ENCODE assay signal across 36 cellular contexts in the genomic region with DNA sequence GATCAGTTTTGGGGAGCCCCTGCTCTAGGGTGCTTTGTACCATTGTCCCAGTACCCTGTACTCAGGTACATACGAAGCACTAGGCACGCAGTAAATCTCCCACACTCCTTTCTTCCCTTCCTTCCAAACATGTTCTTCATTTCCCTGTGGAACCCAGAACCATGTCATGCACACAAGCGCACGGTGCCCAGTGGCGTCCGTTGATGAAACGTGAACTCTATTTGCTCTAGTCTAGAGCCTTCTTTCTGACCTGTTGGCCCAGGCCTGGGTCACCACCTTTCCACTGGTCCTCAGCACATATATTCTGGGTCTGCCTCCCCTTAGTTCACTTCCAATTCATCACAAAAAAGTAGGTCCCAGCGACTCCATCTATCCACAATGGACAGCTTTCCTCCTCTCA. TPM values are rescaled to one million over a fixed set of nuclear protein-coding genes. Genes with fewer than 3 reads are reported as not detected.
"Had no signal": no experiment of that assay in that cellular context is flagged by ENCODE, and none has a peak within 500 bp of the region (broad histone marks: within the 10 kb centered on the region; RNA-seq: fewer than 3 reads in every experiment).

No MANE protein-coding gene starts in this region.

- H3K27me3 ChIP-seq: adrenal gland, body of pancreas, brain microvascular endothelial cell, breast epithelium had no signal

- H3K27ac ChIP-seq: adrenal gland, body of pancreas, brain microvascular endothelial cell, breast epithelium, VCaP had no signal

- H3K4me1 Mint-ChIP-seq: activated B cell treated with CpG ODN at 0.5 μM for 24 hours; activated CD4-positive, alpha-beta T cell treated with anti-CD3 and anti-CD28 coated beads for 36 hours; activated CD4-positive, alpha-beta T cell treated with anti-CD3 and anti-CD28 coated beads, Interleukin-2, amount 10 ng/mL, durations not matched to agents 7 days and 5 days; activated naive CD8-positive, alpha-beta T cell treated with anti-CD3 and anti-CD28 coated beads for 36 hours; activated T-helper 17 cell treated with anti-CD3 and anti-CD28 coated beads, Interleukin-2, amount 50 U/mL, for 72 hours; T-cell had no signal

- H3K36me3 ChIP-seq: adrenal gland, brain microvascular endothelial cell, breast epithelium had no signal

- H3K36me3 Mint-ChIP-seq: activated CD4-positive, alpha-beta memory T cell treated with anti-CD3 and anti-CD28 coated beads for 36 hours; activated naive CD4-positive, alpha-beta T cell treated with anti-CD3 and anti-CD28 coated beads, Interleukin-2, amount 50 U/mL, for 72 hours; activated naive CD8-positive, alpha-beta T cell treated with anti-CD3 and anti-CD28 coated beads for 36 hours; T-cell had no signal

- H3K27me3 Mint-ChIP-seq: activated naive CD8-positive, alpha-beta T cell treated with anti-CD3 and anti-CD28 coated beads for 36 hours; activated T-helper 17 cell treated with anti-CD3 and anti-CD28 coated beads, Interleukin-2, amount 50 U/mL, for 72 hours had no signal

- H3K4me3 Mint-ChIP-seq: activated B cell treated with CpG ODN at 0.5 μM for 24 hours; activated CD4-positive, alpha-beta memory T cell treated with anti-CD3 and anti-CD28 coated beads for 36 hours; activated CD4-positive, alpha-beta T cell treated with anti-CD3 and anti-CD28 coated beads for 36 hours; activated CD4-positive, alpha-beta T cell treated with anti-CD3 and anti-CD28 coated beads, Interleukin-2, amount 10 ng/mL, durations not matched to agents 7 days and 5 days; activated CD8-positive, alpha-beta T cell treated with anti-CD3 and anti-CD28 coated beads for 36 hours; activated naive CD4-positive, alpha-beta T cell treated with anti-CD3 and anti-CD28 coated beads for 36 hours; activated naive CD8-positive, alpha-beta T cell treated with anti-CD3 and anti-CD28 coated beads for 36 hours; activated T-cell treated with anti-CD3 and anti-CD28 coated beads, Interleukin-2, amount 50 U/mL, for 4 hours; activated T-cell treated with anti-CD3 and anti-CD28 coated beads, Interleukin-2, amount 50 U/mL, for 72 hours; activated T-helper 1 cell treated with anti-CD3 and anti-CD28 coated beads, Interleukin-12 subunit alpha, Interleukin-12 subunit beta, Interleukin-2, Interleukin-4 antibody, amounts not matched to agents 30 ng/mL and 10 ng/mL and 1 ng/mL, durations not matched to agents 14 hours and 24 hours and 36 hours; activated T-helper 17 cell treated with anti-CD3 and anti-CD28 coated beads, Interleukin-2, amount 50 U/mL, for 72 hours; T-cell; T-helper 1 cell treated with Interleukin-12 subunit alpha and Interleukin-12 subunit beta and Interleukin-4 antibody, amounts not matched to agents 30 μg/mL and 1 μg/mL, for 36 hours; T-helper 2 cell treated with Interferon-gamma antibody and Interleukin-4, amounts not matched to agents 5 μg/mL and 100 μg/mL, for 36 hours had no signal

- H3K4me3 ChIP-seq: adrenal gland, body of pancreas, breast epithelium had no signal

- DNase-seq: activated B cell treated with CpG ODN at 0.5 μM for 24 hours; activated CD4-positive, alpha-beta memory T cell treated with anti-CD3 and anti-CD28 coated beads for 36 hours; activated CD4-positive, alpha-beta T cell treated with anti-CD3 and anti-CD28 coated beads for 1 hour; activated CD4-positive, alpha-beta T cell treated with anti-CD3 and anti-CD28 coated beads for 36 hours; activated CD4-positive, alpha-beta T cell treated with anti-CD3 and anti-CD28 coated beads for 48 hours; activated CD4-positive, alpha-beta T cell treated with anti-CD3 and anti-CD28 coated beads, Interleukin-2, amount 10 ng/mL, durations not matched to agents 7 days and 5 days; activated CD8-positive, alpha-beta memory T cell treated with anti-CD3 and anti-CD28 coated beads, Interleukin-2, amount 50 U/mL, for 4 hours; activated CD8-positive, alpha-beta T cell treated with anti-CD3 and anti-CD28 coated beads for 36 hours; activated effector memory CD4-positive, alpha-beta T cell treated with anti-CD3 and anti-CD28 coated beads, Interleukin-2, amount 50 U/mL, for 16 hours; activated gamma-delta T cell treated with Interleukin-2 at 50 U/mL for 16 hours; activated naive CD4-positive, alpha-beta T cell; activated naive CD4-positive, alpha-beta T cell treated with anti-CD3 and anti-CD28 coated beads for 36 hours; activated naive CD4-positive, alpha-beta T cell treated with anti-CD3 and anti-CD28 coated beads, Interleukin-2, amount 50 U/mL, for 16 hours; activated naive CD8-positive, alpha-beta T cell treated with anti-CD3 and anti-CD28 coated beads for 36 hours; activated T-cell treated with anti-CD3 and anti-CD28 coated beads for 4 hours; activated T-cell treated with anti-CD3 and anti-CD28 coated beads, Interleukin-2, amount 50 U/mL, for 1 hour; activated T-cell treated with anti-CD3 and anti-CD28 coated beads, Interleukin-2, amount 50 U/mL, for 4 hours; activated T-cell treated with anti-CD3 and anti-CD28 coated beads, Interleukin-2, amount 50 U/mL, for 72 hours; adrenal gland; amniotic stem cell; body of pancreas; brain microvascular endothelial cell; T-cell; T-helper 2 cell; T-helper 9 cell had no signal

- H3K27ac Mint-ChIP-seq: activated B cell treated with CpG ODN at 0.5 μM for 24 hours; activated CD4-positive, alpha-beta memory T cell treated with anti-CD3 and anti-CD28 coated beads for 36 hours; activated CD4-positive, alpha-beta T cell treated with anti-CD3 and anti-CD28 coated beads for 36 hours; activated CD4-positive, alpha-beta T cell treated with anti-CD3 and anti-CD28 coated beads, Interleukin-2, amount 10 ng/mL, durations not matched to agents 7 days and 5 days; activated CD8-positive, alpha-beta T cell treated with anti-CD3 and anti-CD28 coated beads for 36 hours; activated naive CD4-positive, alpha-beta T cell treated with anti-CD3 and anti-CD28 coated beads for 36 hours; activated naive CD4-positive, alpha-beta T cell treated with anti-CD3 and anti-CD28 coated beads, Interleukin-2, amount 50 U/mL, for 72 hours; activated naive CD8-positive, alpha-beta T cell treated with anti-CD3 and anti-CD28 coated beads for 36 hours; activated T-cell treated with anti-CD3 and anti-CD28 coated beads, Interleukin-2, amount 50 U/mL, for 72 hours; activated T-helper 1 cell treated with anti-CD3 and anti-CD28 coated beads, Interleukin-12 subunit alpha, Interleukin-12 subunit beta, Interleukin-2, Interleukin-4 antibody, amounts not matched to agents 30 ng/mL and 10 ng/mL and 1 ng/mL, durations not matched to agents 14 hours and 24 hours and 36 hours; activated T-helper 17 cell treated with anti-CD3 and anti-CD28 coated beads, Interleukin-2, amount 50 U/mL, for 72 hours; T-cell; T-helper 1 cell treated with Interleukin-12 subunit alpha and Interleukin-12 subunit beta and Interleukin-4 antibody, amounts not matched to agents 30 μg/mL and 1 μg/mL, for 36 hours; T-helper 2 cell treated with Interferon-gamma antibody and Interleukin-4, amounts not matched to agents 5 μg/mL and 100 μg/mL, for 36 hours had no signal

- H3K9me3 Mint-ChIP-seq: activated B cell treated with CpG ODN at 0.5 μM for 24 hours; activated CD4-positive, alpha-beta memory T cell treated with anti-CD3 and anti-CD28 coated beads for 36 hours; activated CD4-positive, alpha-beta T cell treated with anti-CD3 and anti-CD28 coated beads, Interleukin-2, amount 10 ng/mL, durations not matched to agents 7 days and 5 days; activated CD8-positive, alpha-beta T cell treated with anti-CD3 and anti-CD28 coated beads for 36 hours; activated naive CD4-positive, alpha-beta T cell treated with anti-CD3 and anti-CD28 coated beads for 36 hours; activated naive CD4-positive, alpha-beta T cell treated with anti-CD3 and anti-CD28 coated beads, Interleukin-2, amount 50 U/mL, for 72 hours; activated naive CD8-positive, alpha-beta T cell treated with anti-CD3 and anti-CD28 coated beads for 36 hours; activated T-cell treated with anti-CD3 and anti-CD28 coated beads, Interleukin-2, amount 50 U/mL, for 4 hours; activated T-cell treated with anti-CD3 and anti-CD28 coated beads, Interleukin-2, amount 50 U/mL, for 72 hours; activated T-helper 1 cell treated with anti-CD3 and anti-CD28 coated beads, Interleukin-12 subunit alpha, Interleukin-12 subunit beta, Interleukin-2, Interleukin-4 antibody, amounts not matched to agents 30 ng/mL and 10 ng/mL and 1 ng/mL, durations not matched to agents 14 hours and 24 hours and 36 hours; activated T-helper 17 cell treated with anti-CD3 and anti-CD28 coated beads, Interleukin-2, amount 50 U/mL, for 72 hours; T-cell; T-helper 1 cell treated with Interleukin-12 subunit alpha and Interleukin-12 subunit beta and Interleukin-4 antibody, amounts not matched to agents 30 μg/mL and 1 μg/mL, for 36 hours; T-helper 2 cell treated with Interferon-gamma antibody and Interleukin-4, amounts not matched to agents 5 μg/mL and 100 μg/mL, for 36 hours had no signal

- H3K4me1 ChIP-seq: adrenal gland, breast epithelium had no signal

- H3K9me3 ChIP-seq: adrenal gland, body of pancreas, breast epithelium had no signal

RNA-seq across cellular contexts. Expression of a gene that starts 7.0 kb away (rescaled TPM):
- total RNA-seq: activated B cell treated with CpG ODN at 0.5 μM for 24 hours; activated CD4-positive, alpha-beta memory T cell treated with anti-CD3 and anti-CD28 coated beads for 36 hours; activated CD4-positive, alpha-beta T cell treated with anti-CD3 and anti-CD28 coated beads for 36 hours; activated CD4-positive, alpha-beta T cell treated with anti-CD3 and anti-CD28 coated beads, Interleukin-2, amount 10 ng/mL, durations not matched to agents 7 days and 5 days; activated CD8-positive, alpha-beta memory T cell treated with anti-CD3 and anti-CD28 coated beads for 36 hours; activated CD8-positive, alpha-beta T cell treated with anti-CD3 and anti-CD28 coated beads for 36 hours; activated naive CD4-positive, alpha-beta T cell treated with anti-CD3 and anti-CD28 coated beads for 36 hours; activated naive CD4-positive, alpha-beta T cell treated with anti-CD3 and anti-CD28 coated beads, Interleukin-2, amount 50 U/mL, for 72 hours; activated naive CD8-positive, alpha-beta T cell treated with anti-CD3 and anti-CD28 coated beads for 36 hours; activated T-cell treated with anti-CD3 and anti-CD28 coated beads, Interleukin-2, amount 50 U/mL, for 4 hours; activated T-cell treated with anti-CD3 and anti-CD28 coated beads, Interleukin-2, amount 50 U/mL, for 72 hours; activated T-helper 1 cell treated with anti-CD3 and anti-CD28 coated beads, Interleukin-12 subunit alpha, Interleukin-12 subunit beta, Interleukin-2, Interleukin-4 antibody, amounts not matched to agents 30 ng/mL and 10 ng/mL and 1 ng/mL, durations not matched to agents 14 hours and 24 hours and 36 hours; activated T-helper 17 cell treated with anti-CD3 and anti-CD28 coated beads, Interleukin-2, amount 50 U/mL, for 72 hours; aorta; astrocyte; cardiac septum; T-cell had no signal

RNA-seq across cellular contexts. Expression of a gene that starts 9.8 kb away (rescaled TPM):
- total RNA-seq: activated B cell treated with CpG ODN at 0.5 μM for 24 hours; activated CD4-positive, alpha-beta memory T cell treated with anti-CD3 and anti-CD28 coated beads for 36 hours; activated CD4-positive, alpha-beta T cell treated with anti-CD3 and anti-CD28 coated beads for 36 hours; activated CD4-positive, alpha-beta T cell treated with anti-CD3 and anti-CD28 coated beads, Interleukin-2, amount 10 ng/mL, durations not matched to agents 7 days and 5 days; activated CD8-positive, alpha-beta memory T cell treated with anti-CD3 and anti-CD28 coated beads for 36 hours; activated CD8-positive, alpha-beta T cell treated with anti-CD3 and anti-CD28 coated beads for 36 hours; activated naive CD4-positive, alpha-beta T cell treated with anti-CD3 and anti-CD28 coated beads for 36 hours; activated naive CD4-positive, alpha-beta T cell treated with anti-CD3 and anti-CD28 coated beads, Interleukin-2, amount 50 U/mL, for 72 hours; activated naive CD8-positive, alpha-beta T cell treated with anti-CD3 and anti-CD28 coated beads for 36 hours; activated T-cell treated with anti-CD3 and anti-CD28 coated beads, Interleukin-2, amount 50 U/mL, for 4 hours; activated T-cell treated with anti-CD3 and anti-CD28 coated beads, Interleukin-2, amount 50 U/mL, for 72 hours; activated T-helper 1 cell treated with anti-CD3 and anti-CD28 coated beads, Interleukin-12 subunit alpha, Interleukin-12 subunit beta, Interleukin-2, Interleukin-4 antibody, amounts not matched to agents 30 ng/mL and 10 ng/mL and 1 ng/mL, durations not matched to agents 14 hours and 24 hours and 36 hours; activated T-helper 17 cell treated with anti-CD3 and anti-CD28 coated beads, Interleukin-2, amount 50 U/mL, for 72 hours; adrenal gland; aorta; astrocyte; body of pancreas; breast epithelium; cardiac septum; T-cell had no signal
- polyA plus RNA-seq: adrenal gland, aorta had no signal
